Comparison of ENCODE assay signal across 17 cellular contexts in the genomic region with DNA sequence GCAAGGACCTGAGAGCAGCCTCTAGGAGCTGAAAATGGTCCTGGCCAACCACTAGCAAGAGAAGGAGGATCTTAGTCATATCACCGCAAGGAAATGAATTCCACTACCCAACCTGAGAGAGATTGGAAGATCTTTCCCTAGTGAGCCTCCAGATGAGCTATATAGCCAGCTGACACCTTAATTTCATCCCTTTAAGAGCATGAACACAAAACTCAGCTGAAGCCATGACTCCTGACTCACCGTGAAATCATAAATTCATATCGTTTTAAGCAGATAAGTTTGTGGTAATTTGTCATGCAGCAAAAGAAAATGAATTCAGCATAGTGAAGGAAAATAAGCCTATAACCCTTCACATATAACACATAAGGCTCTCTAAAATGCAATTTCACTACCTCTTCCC. TPM values are rescaled to one million over a fixed set of nuclear protein-coding genes. Genes with fewer than 3 reads are reported as not detected.
A peak's percentile ranks its signal among the peaks of the same experiment; 100 is the strongest.
DNase-seq lines count a peak whose midpoint lies in the region; ATAC-seq lines count a peak whose summit lies in the region.
"Had no signal": no experiment of that assay in that cellular context is flagged by ENCODE, and none has a peak within 500 bp of the region (broad histone marks: within the 10 kb centered on the region; RNA-seq: fewer than 3 reads in every experiment).

No MANE protein-coding gene starts in this region.

- ATAC-seq in stimulated activated naive CD8-positive, alpha-beta T cell treated with anti-CD3 and anti-CD28 coated beads, Interleukin-15, Interleukin-2, amounts not matched to agents 100 U/mL and 50 U/mL, for 24 hours = peak; percentile 32
- ATAC-seq in stimulated activated naive CD8-positive, alpha-beta T cell treated with anti-CD3 and anti-CD28 coated beads, Interleukin-15, amount 100 ng/mL, for 72 hours = no peak
- ATAC-seq in activated T-helper 17 cell treated with anti-CD3 and anti-CD28 coated beads, Interleukin-2, amount 50 U/mL, for 72 hours (replicated peaks) = peak; percentile 26
- no peak for ATAC-seq in GM21723 (IDR thresholded peaks at IDR 0.05; ENCODE audit: unreplicated experiment)
- ATAC-seq: A549 had no signal

- H3K27me3 Mint-ChIP-seq in stimulated activated naive CD8-positive, alpha-beta T cell treated with anti-CD3 and anti-CD28 coated beads, Interleukin-15, amount 100 ng/mL, for 72 hours = no peaks in the 10 kb centered on the region
- no peaks in the 10 kb centered on the region for H3K27me3 Mint-ChIP-seq in activated T-helper 17 cell treated with anti-CD3 and anti-CD28 coated beads, Interleukin-2, amount 50 U/mL, for 72 hours
- H3K27me3 Mint-ChIP-seq: brain had no signal

- no peaks in the 10 kb centered on the region for H3K9me3 Mint-ChIP-seq in stimulated activated naive CD8-positive, alpha-beta T cell treated with anti-CD3 and anti-CD28 coated beads, Interleukin-15, amount 100 ng/mL, for 72 hours
- no peaks in the 10 kb centered on the region for H3K9me3 Mint-ChIP-seq in activated T-helper 17 cell treated with anti-CD3 and anti-CD28 coated beads, Interleukin-2, amount 50 U/mL, for 72 hours
- H3K9me3 Mint-ChIP-seq: brain had no signal

- peaks cover 34% of the 10 kb centered on the region for H3K36me3 Mint-ChIP-seq in activated T-helper 17 cell treated with anti-CD3 and anti-CD28 coated beads, Interleukin-2, amount 50 U/mL, for 72 hours (ENCODE audit: low read depth)

- no peak overlapping the region for H3K4me3 Mint-ChIP-seq in stimulated activated naive CD8-positive, alpha-beta T cell treated with anti-CD3 and anti-CD28 coated beads, Interleukin-15, amount 100 ng/mL, for 72 hours
- H3K4me3 Mint-ChIP-seq in activated T-helper 17 cell treated with anti-CD3 and anti-CD28 coated beads, Interleukin-2, amount 50 U/mL, for 72 hours = no peak overlapping the region
- H3K4me3 Mint-ChIP-seq: brain had no signal

- no peak for DNase-seq in stimulated activated naive CD8-positive, alpha-beta T cell treated with anti-CD3 and anti-CD28 coated beads, Interleukin-15, Interleukin-2, amounts not matched to agents 100 U/mL and 50 U/mL, for 24 hours
- DNase-seq in stimulated activated naive CD8-positive, alpha-beta T cell treated with anti-CD3 and anti-CD28 coated beads, Interleukin-15, amount 100 ng/mL, for 72 hours = no peak
- peak; percentile 48 for DNase-seq in fibroblast of peridontal ligament (ENCODE audit: extremely low read depth)
- peak; percentile 43 for DNase-seq in stromal cell of bone marrow (ENCODE audit: low read depth)
- DNase-seq in NCI-H82 treated with DMSO at 0.1 percent for 48 hours (lab: John Stamatoyannopoulos, UW; ENCODE audit: unreplicated experiment) = no peak
- DNase-seq in activated naive CD4-positive, alpha-beta T cell (lab: John Stamatoyannopoulos, UW) = no peak
- DNase-seq: activated CD4-positive, alpha-beta T cell treated with anti-CD3 and anti-CD28 coated beads for 1 hour; activated gamma-delta T cell; DMS79; left cardiac atrium; midbrain; NCI-H1930; NCI-H524 had no signal

- H3K4me1 Mint-ChIP-seq in stimulated activated naive CD8-positive, alpha-beta T cell treated with anti-CD3 and anti-CD28 coated beads, Interleukin-15, amount 100 ng/mL, for 72 hours = peaks cover 28% of the 10 kb centered on the region
- H3K4me1 Mint-ChIP-seq in activated T-helper 17 cell treated with anti-CD3 and anti-CD28 coated beads, Interleukin-2, amount 50 U/mL, for 72 hours = peaks cover 4% of the 10 kb centered on the region

- no peak overlapping the region for H3K27ac Mint-ChIP-seq in stimulated activated naive CD8-positive, alpha-beta T cell treated with anti-CD3 and anti-CD28 coated beads, Interleukin-15, amount 100 ng/mL, for 72 hours
- no peak overlapping the region for H3K27ac Mint-ChIP-seq in activated T-helper 17 cell treated with anti-CD3 and anti-CD28 coated beads, Interleukin-2, amount 50 U/mL, for 72 hours

RNA-seq across cellular contexts. Expression of a gene that starts 23.5 kb away (rescaled TPM):
- total RNA-seq in activated T-helper 17 cell treated with anti-CD3 and anti-CD28 coated beads, Interleukin-2, amount 50 U/mL, for 72 hours = 10 to 100 TPM; 42.2 to 66.5 TPM

Comparison
In these comparisons a context has a peak if more than half of its experiments do, and no peak if none do; other contexts are left out.
1. ATAC-seq: peak in stimulated activated naive CD8-positive, alpha-beta T cell treated with anti-CD3 and anti-CD28 coated beads, Interleukin-15, Interleukin-2, amounts not matched to agents 100 U/mL and 50 U/mL, for 24 hours (single experiment) and activated T-helper 17 cell treated with anti-CD3 and anti-CD28 coated beads, Interleukin-2, amount 50 U/mL, for 72 hours (single experiment); none in stimulated activated naive CD8-positive, alpha-beta T cell treated with anti-CD3 and anti-CD28 coated beads, Interleukin-15, amount 100 ng/mL, for 72 hours (single experiment) and GM21723 (single experiment).
2. DNase-seq: peak in fibroblast of peridontal ligament (single experiment) and stromal cell of bone marrow (single experiment); none in stimulated activated naive CD8-positive, alpha-beta T cell treated with anti-CD3 and anti-CD28 coated beads, Interleukin-15, Interleukin-2, amounts not matched to agents 100 U/mL and 50 U/mL, for 24 hours (single experiment), stimulated activated naive CD8-positive, alpha-beta T cell treated with anti-CD3 and anti-CD28 coated beads, Interleukin-15, amount 100 ng/mL, for 72 hours (0 of 2), NCI-H82 treated with DMSO at 0.1 percent for 48 hours (single experiment) and activated naive CD4-positive, alpha-beta T cell (0 of 4).